8 cellular contexts compared by ENCODE assay signal in the genomic region with DNA sequence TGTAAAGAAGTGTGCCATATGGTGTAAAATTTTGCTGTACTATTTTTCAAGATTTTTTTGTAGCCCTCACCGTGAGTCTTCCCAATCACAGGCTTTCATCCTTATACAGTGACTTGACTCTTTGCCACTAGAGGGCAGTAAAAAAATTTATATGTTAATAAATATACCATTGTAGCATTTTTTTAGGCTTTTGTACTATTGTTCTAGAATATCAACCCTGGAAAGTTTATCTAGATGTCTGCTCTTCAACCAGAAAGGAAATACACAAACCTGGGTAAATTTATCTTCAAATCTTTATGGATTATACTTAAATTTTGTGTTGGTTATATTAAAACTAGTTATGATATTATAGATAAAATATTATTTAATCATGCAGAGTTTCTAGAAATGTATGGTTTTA.
A peak's percentile ranks its signal among the peaks of the same experiment; 100 is the strongest.
DNase-seq lines count a peak whose midpoint lies in the region; ATAC-seq and TF ChIP-seq lines count a peak whose summit lies in the region.

No MANE protein-coding gene starts in this region.

- intact Hi-C loops in Panc1 (cut with micrococcal nuclease; ENCODE audit: unreplicated experiment): loop anchor here (5.0 to 10.0 kb wide), 2 partner anchors 324 to 446 kb away; no protein-coding TSS in a partner anchor

- CTCF ChIA-PET in Panc1 (lab: Charles Lee): no interaction called here

- H3K36me3 Mint-ChIP-seq in activated naive CD8-positive, alpha-beta T cell treated with anti-CD3 and anti-CD28 coated beads, Interleukin-2, amount 50 U/mL, for 24 hours (ENCODE audit: low read depth): no peaks in the 10 kb centered on the region

- H3K9me3 Mint-ChIP-seq in activated naive CD8-positive, alpha-beta T cell treated with anti-CD3 and anti-CD28 coated beads, Interleukin-2, amount 50 U/mL, for 24 hours: no peaks in the 10 kb centered on the region

- H3K4me3 ChIP-seq in Panc1 (ENCODE audit: low read depth in 2 of 2, low read length in 2 of 2) (no peak overlapping the region), epithelial cell of esophagus (ENCODE audit: low read length) (no peak overlapping the region)

- no peaks in the 10 kb centered on the region for H3K9me3 ChIP-seq in Panc1 (ENCODE audit: control insufficient read depth, insufficient read depth, low read depth, low read length)

- peak; percentile 65; the same call in 1 of the 2 replicates for TF ChIP-seq CTCF in Panc1 (IDR thresholded peaks at IDR 0.05)
- peak; percentile 60 for TF ChIP-seq CTCF in epithelial cell of esophagus (IDR thresholded peaks at IDR 0.05; ENCODE audit: insufficient read depth, low read depth, low read length, missing control alignments)

- no peaks in the 10 kb centered on the region for H3K4me1 ChIP-seq in Panc1 (ENCODE audit: control insufficient read depth, insufficient read depth, low read length)

- no peak overlapping the region for H3K27ac Mint-ChIP-seq in activated naive CD8-positive, alpha-beta T cell treated with anti-CD3 and anti-CD28 coated beads, Interleukin-2, amount 50 U/mL, for 24 hours

- no peak overlapping the region for H3K27ac ChIP-seq in Panc1 (ENCODE audit: low read length)

- BruUV-seq in Panc1 (replicated peaks; lab: Mats Ljungman, UMichigan): no TSS peak

- no peak for TF ChIP-seq EP300 in Ishikawa (IDR thresholded peaks at IDR 0.05; ENCODE audit: borderline replicate concordance)

- no peak overlapping the region for H3K4me3 Mint-ChIP-seq in activated naive CD8-positive, alpha-beta T cell treated with anti-CD3 and anti-CD28 coated beads, Interleukin-2, amount 50 U/mL, for 24 hours

- peaks cover 5% of the 10 kb centered on the region for H3K27me3 Mint-ChIP-seq in activated naive CD8-positive, alpha-beta T cell treated with anti-CD3 and anti-CD28 coated beads, Interleukin-2, amount 50 U/mL, for 24 hours

- H3K4me1 Mint-ChIP-seq in activated naive CD8-positive, alpha-beta T cell treated with anti-CD3 and anti-CD28 coated beads, Interleukin-2, amount 50 U/mL, for 24 hours: no peaks in the 10 kb centered on the region

- DNase-seq in COLO829 (ENCODE audit: low spot score): peak; percentile 70
- no peak for DNase-seq in Panc1 (ENCODE audit: low read depth, low spot score)
- peak; percentile 45 for DNase-seq in epithelial cell of esophagus (ENCODE audit: low read depth)
- peak; percentile 30 for DNase-seq in pons (ENCODE audit: low spot score)
- no peak for DNase-seq in activated effector memory CD4-positive, alpha-beta T cell treated with anti-CD3 and anti-CD28 coated beads, Interleukin-2, amount 50 U/mL, for 16 hours
- no peak for DNase-seq in activated naive CD8-positive, alpha-beta T cell treated with anti-CD3 and anti-CD28 coated beads, Interleukin-2, amount 50 U/mL, for 24 hours

- ATAC-seq in GM19467 (IDR thresholded peaks at IDR 0.05; ENCODE audit: unreplicated experiment): peak; percentile 76
- peak; percentile 56; the same call in 1 of the 2 replicates for ATAC-seq in Panc1
- no peak for ATAC-seq in activated naive CD8-positive, alpha-beta T cell treated with anti-CD3 and anti-CD28 coated beads, Interleukin-2, amount 50 U/mL, for 24 hours

- H3K36me3 ChIP-seq in Panc1 (ENCODE audit: control insufficient read depth, insufficient read depth, low read length): no peaks in the 10 kb centered on the region

- TF ChIP-seq RAD21 in Ishikawa (IDR thresholded peaks at IDR 0.05; ENCODE audit: low read depth): peak; percentile 50

- no peaks in the 10 kb centered on the region for H3K27me3 ChIP-seq in Panc1 (ENCODE audit: control insufficient read depth, insufficient read depth, low read length)

- in situ Hi-C loops in Panc1 (cut with HindIII; ENCODE audit: low pct_unique_long_range_greater_than_20kb, low sequenced_read_pairs): no loop called here

- POLR2A ChIA-PET in Panc1 (lab: Charles Lee): no interaction called here

TF ChIP-seq in Ishikawa, 13 proteins besides CTCF, POLR2A, EP300 and RAD21:
- TF ChIP-seq FOXM1 (IDR thresholded peaks at IDR 0.05; ENCODE audit: borderline replicate concordance, low read depth) (no peak), TEAD4 (IDR thresholded peaks at IDR 0.05) (no peak), CEBPB (IDR thresholded peaks at IDR 0.05) (no peak), TAF1 (IDR thresholded peaks at IDR 0.05; ENCODE audit: low read depth) (no peak), REST (IDR thresholded peaks at IDR 0.05; ENCODE audit: low read depth) (no peak), EGR1 (IDR thresholded peaks at IDR 0.05) (no peak), MAX (IDR thresholded peaks at IDR 0.05) (no peak), YY1 (IDR thresholded peaks at IDR 0.05; ENCODE audit: low read depth) (no peak), NFIC (IDR thresholded peaks at IDR 0.05) (no peak), USF1 (IDR thresholded peaks at IDR 0.05) (no peak), CREB1 (IDR thresholded peaks at IDR 0.05; ENCODE audit: low read depth) (no peak), TCF12 (IDR thresholded peaks at IDR 0.05; ENCODE audit: low read depth) (no peak)

Comparison
In these comparisons a context has a peak if more than half of its experiments do, and no peak if none do; other contexts are left out.
1. DNase-seq: peak in COLO829 (single experiment), epithelial cell of esophagus (single experiment) and pons (single experiment); none in Panc1 (single experiment), activated effector memory CD4-positive, alpha-beta T cell treated with anti-CD3 and anti-CD28 coated beads, Interleukin-2, amount 50 U/mL, for 16 hours (single experiment) and activated naive CD8-positive, alpha-beta T cell treated with anti-CD3 and anti-CD28 coated beads, Interleukin-2, amount 50 U/mL, for 24 hours (single experiment).